1 cellular context compared by ENCODE assay signal in genomic region chr9:86282077-86282978, GRCh38.
TF ChIP-seq lines count a peak whose summit lies in the region.

Gene ISCA1, minus strand, starts transcription at chr9:86282538. Its CDS starts 80 bp downstream, at chr9:86282458.

TF ChIP-seq in K562, 482 proteins besides CTCF, POLR2A, EP300 and RAD21 (continued from another document and continues in another):
- TF ChIP-seq SNRNP70 (optimal IDR thresholded peaks at IDR 0.05; ENCODE audit: low read depth, low read length) (no peak), POLR2G (IDR thresholded peaks at IDR 0.05; ENCODE audit: low read depth, low read length) (peak; percentile 97), MEIS2 (IDR thresholded peaks at IDR 0.05; ENCODE audit: partially characterized antibody) (no peak), STAT5A (IDR thresholded peaks at IDR 0.05; ENCODE audit: borderline replicate concordance, low read length) (no peak), JUND (IDR thresholded peaks at IDR 0.05; ENCODE audit: borderline replicate concordance, low read depth, low read length) (0 out of 2 replicates have a peak, but pooled peaks have one; percentile 0), JUND (tag; IDR thresholded peaks at IDR 0.05; ENCODE audit: borderline replicate concordance, low read depth, low read length) (no peak; the same call in 2 of the 3 replicates), HINFP (tag; conservative IDR thresholded peaks at IDR 0.05; ENCODE audit: low read depth) (no peak), TCF7L2 (IDR thresholded peaks at IDR 0.05; ENCODE audit: low read depth, low read length) (no peak), GATAD2A (IDR thresholded peaks at IDR 0.05) (no peak), TEAD1 (CRISPR knock-in tag; IDR thresholded peaks at IDR 0.05) (no peak), MED1 (CRISPR knock-in tag; IDR thresholded peaks at IDR 0.05; ENCODE audit: borderline replicate concordance) (0 out of 2 replicates have a peak, but pooled peaks have one; percentile 72), COPS2 (conservative IDR thresholded peaks at IDR 0.05) (no peak), LCOR (CRISPR knock-in tag; IDR thresholded peaks at IDR 0.05) (0 out of 2 replicates have a peak, but pooled peaks have one; percentile 61), RBFOX2 (IDR thresholded peaks at IDR 0.05; ENCODE audit: low read depth, low read length) (peak; percentile 98), ZNF280A (IDR thresholded peaks at IDR 0.05; ENCODE audit: low read depth, partially characterized antibody) (no peak), ZNF445 (CRISPR knock-in tag; IDR thresholded peaks at IDR 0.05; ENCODE audit: low read depth) (no peak), MCM3 (IDR thresholded peaks at IDR 0.05) (no peak), BCOR (IDR thresholded peaks at IDR 0.05) (no peak), WHSC1 (IDR thresholded peaks at IDR 0.05; ENCODE audit: low read length) (no peak), HMG20A (CRISPR knock-in tag; conservative IDR thresholded peaks at IDR 0.05) (no peak), HNRNPK (IDR thresholded peaks at IDR 0.05; ENCODE audit: low read depth, low read length, poor library complexity, severe bottlenecking) (no peak), PHB2 (IDR thresholded peaks at IDR 0.05; ENCODE audit: low read depth) (no peak), SMARCB1 (IDR thresholded peaks at IDR 0.05; ENCODE audit: insufficient read length, low read depth) (no peak), RBM25 (IDR thresholded peaks at IDR 0.05; ENCODE audit: low read depth, low read length, severe bottlenecking) (peak; percentile 24), EZH2 (IDR thresholded peaks at IDR 0.05; ENCODE audit: borderline replicate concordance, low read depth, low read length) (no peak), ZNF347 (CRISPR knock-in tag; IDR thresholded peaks at IDR 0.05; ENCODE audit: low read depth) (no peak), ATF1 (CRISPR knock-in tag; IDR thresholded peaks at IDR 0.05) (peak; percentile 48; the same call in 1 of the 2 replicates), ATF1 (tag; IDR thresholded peaks at IDR 0.05) (peak; percentile 91), SMAD3 (CRISPR knock-in tag; conservative IDR thresholded peaks at IDR 0.05) (no peak), CBFA2T2 (conservative IDR thresholded peaks at IDR 0.05) (no peak), SAFB2 (IDR thresholded peaks at IDR 0.05; ENCODE audit: borderline replicate concordance, low read depth, low read length, severe bottlenecking) (no peak), ILK (tag; IDR thresholded peaks at IDR 0.05; ENCODE audit: borderline replicate concordance, low read depth) (no peak), ZNF133 (CRISPR knock-in tag; IDR thresholded peaks at IDR 0.05) (no peak), KLF16 (IDR thresholded peaks at IDR 0.05) (no peak), NCOR1 (IDR thresholded peaks at IDR 0.05) (no peak), ELK1 (CRISPR knock-in tag; IDR thresholded peaks at IDR 0.05) (no peak), NR2C2 (CRISPR knock-in tag; IDR thresholded peaks at IDR 0.05) (no peak), NR2C2 (tag; IDR thresholded peaks at IDR 0.05) (peak; percentile 89), ESRRA (IDR thresholded peaks at IDR 0.05; ENCODE audit: borderline replicate concordance, low read depth) (peak; percentile 92), ZEB2 (IDR thresholded peaks at IDR 0.05) (no peak), DACH1 (IDR thresholded peaks at IDR 0.05; ENCODE audit: partially characterized antibody) (no peak), ZNF408 (CRISPR knock-in tag; IDR thresholded peaks at IDR 0.05; ENCODE audit: low read depth) (no peak), ZNF282 (CRISPR knock-in tag; IDR thresholded peaks at IDR 0.05) (no peak), BACH1 (tag; IDR thresholded peaks at IDR 0.05) (no peak), SAP30 (IDR thresholded peaks at IDR 0.05; ENCODE audit: borderline replicate concordance, insufficient read depth, low read depth, low read length, poor library complexity, severe bottlenecking) (peak; percentile 43), NR1H2 (CRISPR knock-in tag; IDR thresholded peaks at IDR 0.05) (no peak), CCNT2 (IDR thresholded peaks at IDR 0.05; ENCODE audit: borderline replicate concordance, extremely low read depth, insufficient read length, low read depth, low read length) (peak; percentile 64)
- TF ChIP-seq, protein P1, sequence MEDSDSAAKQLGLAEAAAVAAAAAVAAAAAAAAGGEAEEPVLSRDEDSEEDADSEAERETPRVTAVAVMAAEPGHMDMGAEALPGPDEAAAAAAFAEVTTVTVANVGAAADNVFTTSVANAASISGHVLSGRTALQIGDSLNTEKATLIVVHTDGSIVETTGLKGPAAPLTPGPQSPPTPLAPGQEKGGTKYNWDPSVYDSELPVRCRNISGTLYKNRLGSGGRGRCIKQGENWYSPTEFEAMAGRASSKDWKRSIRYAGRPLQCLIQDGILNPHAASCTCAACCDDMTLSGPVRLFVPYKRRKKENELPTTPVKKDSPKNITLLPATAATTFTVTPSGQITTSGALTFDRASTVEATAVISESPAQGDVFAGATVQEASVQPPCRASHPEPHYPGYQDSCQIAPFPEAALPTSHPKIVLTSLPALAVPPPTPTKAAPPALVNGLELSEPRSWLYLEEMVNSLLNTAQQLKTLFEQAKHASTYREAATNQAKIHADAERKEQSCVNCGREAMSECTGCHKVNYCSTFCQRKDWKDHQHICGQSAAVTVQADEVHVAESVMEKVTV (CRISPR knock-in tag; IDR thresholded peaks at IDR 0.05) = no peak
- TF ChIP-seq, protein P2, sequence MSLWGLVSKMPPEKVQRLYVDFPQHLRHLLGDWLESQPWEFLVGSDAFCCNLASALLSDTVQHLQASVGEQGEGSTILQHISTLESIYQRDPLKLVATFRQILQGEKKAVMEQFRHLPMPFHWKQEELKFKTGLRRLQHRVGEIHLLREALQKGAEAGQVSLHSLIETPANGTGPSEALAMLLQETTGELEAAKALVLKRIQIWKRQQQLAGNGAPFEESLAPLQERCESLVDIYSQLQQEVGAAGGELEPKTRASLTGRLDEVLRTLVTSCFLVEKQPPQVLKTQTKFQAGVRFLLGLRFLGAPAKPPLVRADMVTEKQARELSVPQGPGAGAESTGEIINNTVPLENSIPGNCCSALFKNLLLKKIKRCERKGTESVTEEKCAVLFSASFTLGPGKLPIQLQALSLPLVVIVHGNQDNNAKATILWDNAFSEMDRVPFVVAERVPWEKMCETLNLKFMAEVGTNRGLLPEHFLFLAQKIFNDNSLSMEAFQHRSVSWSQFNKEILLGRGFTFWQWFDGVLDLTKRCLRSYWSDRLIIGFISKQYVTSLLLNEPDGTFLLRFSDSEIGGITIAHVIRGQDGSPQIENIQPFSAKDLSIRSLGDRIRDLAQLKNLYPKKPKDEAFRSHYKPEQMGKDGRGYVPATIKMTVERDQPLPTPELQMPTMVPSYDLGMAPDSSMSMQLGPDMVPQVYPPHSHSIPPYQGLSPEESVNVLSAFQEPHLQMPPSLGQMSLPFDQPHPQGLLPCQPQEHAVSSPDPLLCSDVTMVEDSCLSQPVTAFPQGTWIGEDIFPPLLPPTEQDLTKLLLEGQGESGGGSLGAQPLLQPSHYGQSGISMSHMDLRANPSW (CRISPR knock-in tag; IDR thresholded peaks at IDR 0.05) = no peak
- TF ChIP-seq, protein P3, sequence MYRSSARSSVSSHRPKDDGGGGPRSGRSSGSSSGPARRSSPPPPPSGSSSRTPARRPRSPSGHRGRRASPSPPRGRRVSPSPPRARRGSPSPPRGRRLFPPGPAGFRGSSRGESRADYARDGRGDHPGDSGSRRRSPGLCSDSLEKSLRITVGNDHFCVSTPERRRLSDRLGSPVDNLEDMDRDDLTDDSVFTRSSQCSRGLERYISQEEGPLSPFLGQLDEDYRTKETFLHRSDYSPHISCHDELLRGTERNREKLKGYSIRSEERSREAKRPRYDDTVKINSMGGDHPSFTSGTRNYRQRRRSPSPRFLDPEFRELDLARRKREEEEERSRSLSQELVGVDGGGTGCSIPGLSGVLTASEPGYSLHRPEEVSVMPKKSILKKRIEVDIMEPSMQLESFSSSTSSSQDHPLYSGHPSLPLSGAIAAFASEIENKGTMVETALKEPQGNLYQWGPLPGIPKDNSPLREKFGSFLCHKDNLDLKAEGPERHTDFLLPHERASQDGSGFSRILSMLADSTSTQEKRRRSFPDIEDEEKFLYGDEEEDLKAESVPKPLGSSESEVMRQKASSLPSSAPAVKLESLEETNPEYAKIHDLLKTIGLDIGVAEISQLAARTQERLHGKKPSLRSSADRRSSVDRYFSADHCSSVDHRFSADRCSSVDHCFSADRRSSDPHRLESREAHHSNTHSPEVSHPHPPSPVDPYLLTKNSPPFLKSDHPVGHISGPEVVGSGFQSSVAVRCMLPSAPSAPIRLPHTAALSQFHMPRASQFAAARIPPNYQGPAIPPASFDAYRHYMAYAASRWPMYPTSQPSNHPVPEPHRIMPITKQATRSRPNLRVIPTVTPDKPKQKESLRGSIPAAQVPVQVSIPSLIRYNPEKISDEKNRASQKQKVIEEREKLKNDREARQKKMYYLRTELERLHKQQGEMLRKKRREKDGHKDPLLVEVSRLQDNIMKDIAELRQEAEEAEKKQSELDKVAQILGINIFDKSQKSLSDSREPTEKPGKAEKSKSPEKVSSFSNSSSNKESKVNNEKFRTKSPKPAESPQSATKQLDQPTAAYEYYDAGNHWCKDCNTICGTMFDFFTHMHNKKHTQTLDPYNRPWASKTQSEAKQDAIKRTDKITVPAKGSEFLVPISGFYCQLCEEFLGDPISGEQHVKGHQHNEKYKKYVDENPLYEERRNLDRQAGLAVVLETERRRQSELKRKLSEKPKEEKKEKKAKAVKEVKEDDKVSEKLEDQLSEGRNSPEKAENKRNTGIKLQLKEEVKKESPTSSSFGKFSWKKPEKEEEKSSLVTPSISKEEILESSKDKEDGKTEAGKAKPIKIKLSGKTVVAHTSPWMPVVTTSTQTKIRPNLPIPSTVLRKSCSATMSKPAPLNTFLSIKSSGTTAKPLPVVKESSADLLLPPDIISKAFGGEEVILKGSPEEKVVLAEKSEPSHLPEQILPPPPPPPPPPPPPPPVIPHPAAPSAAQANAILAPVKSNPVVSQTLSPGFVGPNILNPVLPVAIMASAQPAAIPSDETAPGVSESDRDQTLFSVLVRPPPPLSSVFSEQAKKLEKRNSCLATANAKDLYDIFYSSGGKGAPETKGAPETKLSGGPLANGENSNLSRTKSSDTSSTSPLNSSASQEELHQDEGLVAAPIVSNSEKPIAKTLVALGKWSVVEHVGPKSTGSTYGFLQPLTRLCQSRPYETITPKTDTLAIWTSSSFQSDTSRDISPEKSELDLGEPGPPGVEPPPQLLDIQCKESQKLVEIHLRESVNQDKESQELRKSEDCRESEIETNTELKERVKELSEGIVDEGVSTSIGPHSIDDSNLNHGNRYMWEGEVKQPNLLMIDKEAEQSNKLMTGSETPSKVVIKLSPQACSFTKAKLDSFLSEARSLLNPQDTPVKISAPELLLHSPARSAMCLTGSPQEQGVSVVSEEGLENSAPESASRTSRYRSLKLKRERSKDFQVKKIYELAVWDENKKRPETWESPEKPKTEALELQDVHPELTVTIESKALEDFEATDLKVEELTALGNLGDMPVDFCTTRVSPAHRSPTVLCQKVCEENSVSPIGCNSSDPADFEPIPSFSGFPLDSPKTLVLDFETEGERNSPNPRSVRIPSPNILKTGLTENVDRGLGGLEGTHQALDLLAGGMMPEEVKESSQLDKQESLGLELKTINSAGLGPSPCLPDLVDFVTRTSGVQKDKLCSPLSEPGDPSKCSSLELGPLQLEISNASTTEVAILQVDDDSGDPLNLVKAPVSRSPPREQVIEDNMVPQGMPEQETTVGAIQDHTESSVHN (IDR thresholded peaks at IDR 0.05; ENCODE audit: borderline replicate concordance in 1 of 2, low read depth in 1 of 2) = no peak
